Comparison of ENCODE assay signal across 20 cellular contexts in the genomic region with DNA sequence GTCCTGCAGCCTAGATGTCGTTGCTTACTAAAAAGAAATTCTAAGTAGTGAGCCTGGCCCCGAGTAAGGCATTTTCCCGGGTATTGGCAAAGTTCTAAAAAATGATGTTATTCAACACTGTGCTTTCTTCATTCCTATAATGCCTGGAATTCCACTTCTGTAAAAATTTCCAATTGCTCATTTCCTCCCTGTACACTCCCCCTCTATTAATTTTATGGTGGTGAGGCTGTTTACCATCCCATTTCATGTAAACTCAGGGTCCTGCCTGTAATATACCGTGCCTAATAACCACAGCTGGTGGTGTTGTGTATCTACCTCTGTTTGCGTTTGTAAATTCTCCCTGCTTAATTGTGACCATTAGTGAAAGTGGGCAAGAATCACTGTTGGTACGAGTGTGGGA. TPM values are rescaled to one million over a fixed set of nuclear protein-coding genes. Genes with fewer than 3 reads are reported as not detected.
A peak's percentile ranks its signal among the peaks of the same experiment; 100 is the strongest.
DNase-seq lines count a peak whose midpoint lies in the region; ATAC-seq and TF ChIP-seq lines count a peak whose summit lies in the region.
"Had no signal": no experiment of that assay in that cellular context is flagged by ENCODE, and none has a peak within 500 bp of the region (broad histone marks: within the 10 kb centered on the region; RNA-seq: fewer than 3 reads in every experiment).

No MANE protein-coding gene starts in this region.

- no peak for TF ChIP-seq POLR2A in spleen (IDR thresholded peaks at IDR 0.05)

- TF ChIP-seq CTCF in fibroblast of villous mesenchyme (IDR thresholded peaks at IDR 0.05; ENCODE audit: insufficient read depth, low read depth, low read length) (no peak), spleen (IDR thresholded peaks at IDR 0.05 in 8 of 11, conservative IDR thresholded peaks at IDR 0.05 in 3 of 11) (no peak)

- peaks cover 0 to 67% (median 0%) of the 10 kb centered on the region in 6 donors for H3K36me3 ChIP-seq in spleen
- H3K36me3 ChIP-seq: uterus had no signal

- intact Hi-C loops in spleen (cut with DNase I; ENCODE audit: low total_unique reads): no loop called here

- no peaks in the 10 kb centered on the region for H3K9me3 ChIP-seq in spleen
- H3K9me3 ChIP-seq: uterus had no signal

- peak overlapping the region in 6 of 8 donors; percentile 22 to 58 (median 36) for H3K27ac ChIP-seq in spleen
- H3K27ac ChIP-seq: uterus had no signal

- no peaks in the 10 kb centered on the region for H3K27me3 ChIP-seq in spleen (replicated peaks in 1 of 7)
- H3K27me3 ChIP-seq: uterus had no signal

- H3K4me1 ChIP-seq in spleen: peaks cover 0 to 21% (median 2%) of the 10 kb centered on the region in 6 donors
- H3K4me1 ChIP-seq: uterus had no signal

- WGBS in spleen, 5 donors: 70 to 89% (median 83%) methylated on average over 6 of the region's 6 CpGs

- ATAC-seq in HG03139 (IDR thresholded peaks at IDR 0.05; ENCODE audit: unreplicated experiment): no peak
- ATAC-seq in GM18502 (IDR thresholded peaks at IDR 0.05; ENCODE audit: poor library complexity, unreplicated experiment): no peak
- no peak for ATAC-seq in HG02571 (IDR thresholded peaks at IDR 0.05; ENCODE audit: unreplicated experiment)
- no peak for ATAC-seq in GM19455 (IDR thresholded peaks at IDR 0.05; ENCODE audit: unreplicated experiment)
- ATAC-seq: HCT116; stimulated activated naive CD8-positive, alpha-beta T cell treated with anti-CD3 and anti-CD28 coated beads, Interleukin-15, Interleukin-2, amounts not matched to agents 100 U/mL and 50 U/mL, for 24 hours had no signal

- DNase-seq in GM03348 (ENCODE audit: low spot score) (peak; percentile 72), SW 1271 (lab: John Stamatoyannopoulos, UW) (peak; percentile 5 to 58), fibroblast of villous mesenchyme (ENCODE audit: low read depth) (peak; percentile 65), spleen (no peak)
- DNase-seq: activated CD4-positive, alpha-beta memory T cell treated with anti-CD3 and anti-CD28 coated beads, Interleukin-2, amount 10 ng/mL, durations not matched to agents 7 days and 5 days; amniotic stem cell; CD4-positive, CD25-positive, alpha-beta regulatory T cell; effector CD8-positive, alpha-beta T cell; foreskin melanocyte; Karpas-422; NCI-H1694; NCI-H510A; small intestine; stimulated activated naive CD8-positive, alpha-beta T cell treated with anti-CD3 and anti-CD28 coated beads, Interleukin-15, Interleukin-2, amounts not matched to agents 100 U/mL and 50 U/mL, for 24 hours; uterus had no signal

- H3K4me3 ChIP-seq in fibroblast of villous mesenchyme (ENCODE audit: low read depth, low read length) (no peak overlapping the region), spleen (no peak overlapping the region)
- H3K4me3 ChIP-seq: uterus had no signal

RNA-seq across cellular contexts. Expression of gene BST1, which starts 14.3 kb away (rescaled TPM):
- total RNA-seq in fibroblast of villous mesenchyme: 19.9 and 37.7 TPM in 2 replicates
- 10 to 100 TPM; 12.3 to 54.3 (median 25.1) TPM for total RNA-seq in spleen
- 1 to 10 TPM; 3.8 to 5.9 (median 4.8) TPM for polyA plus RNA-seq in spleen

RNA-seq across cellular contexts. Expression of gene FAM200B, which starts 35.5 kb away (rescaled TPM):
- 28.1 and 29.6 TPM in 2 replicates for total RNA-seq in fibroblast of villous mesenchyme
- total RNA-seq in spleen: 10 to 100 TPM; 17.4 to 42.0 (median 27.9) TPM
- polyA plus RNA-seq in spleen: 10 to 100 TPM; 28.0 to 39.8 (median 38.6) TPM
